In the genomic region with DNA sequence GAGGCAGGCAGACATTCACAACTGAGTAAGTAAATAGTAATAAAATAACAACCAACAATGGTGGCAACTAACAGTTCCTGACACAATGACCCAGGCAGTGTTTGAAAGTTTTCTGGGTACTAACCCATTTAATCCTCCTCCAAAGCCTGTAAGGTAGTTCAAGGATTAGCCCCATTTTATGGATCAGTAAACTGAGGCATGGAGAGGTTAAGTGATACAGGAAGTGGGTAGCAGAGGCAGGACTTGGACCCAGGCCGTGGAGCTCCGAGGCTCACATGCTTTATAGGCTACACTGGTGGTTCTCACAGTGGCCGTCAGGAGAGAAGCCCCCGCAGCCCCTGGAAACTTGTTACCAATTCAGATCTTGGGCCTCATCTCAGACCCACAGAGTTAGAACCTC, we compare ENCODE assay signal across 9 cellular contexts.
"Had no signal": no experiment of that assay in that cellular context is flagged by ENCODE, and none has a peak within 500 bp of the region (broad histone marks: within the 10 kb centered on the region; RNA-seq: fewer than 3 reads in every experiment).

No MANE protein-coding gene starts in this region.

- FAIRE-seq: H54 had no signal

- H3K27ac ChIP-seq: GM23248, HL-60, KMS-11 had no signal

- DNase-seq: GM23248, GOT3, H9, HCEC 1CT, IMR-90, KBM-7 had no signal

- H3K4me3 ChIP-seq: GM23248 had no signal

- H2AFZ ChIP-seq: GM23248 had no signal

- H3K9ac ChIP-seq: GM23248, KMS-11 had no signal

- H3K4me2 ChIP-seq: KMS-11 had no signal
